ENCODE assay signal across 14 cellular contexts in genomic region chr1:31579374-31579773, GRCh38. TPM values are rescaled to one million over a fixed set of nuclear protein-coding genes. Genes with fewer than 3 reads are reported as not detected.
DNase-seq lines count a peak whose midpoint lies in the region; ATAC-seq and TF ChIP-seq lines count a peak whose summit lies in the region.
"Had no signal": no experiment of that assay in that cellular context is flagged by ENCODE, and none has a peak within 500 bp of the region (broad histone marks: within the 10 kb centered on the region; RNA-seq: fewer than 3 reads in every experiment).

No MANE protein-coding gene starts in this region.

- no peak overlapping the region for H4K91ac ChIP-seq in H9 (ENCODE audit: insufficient read length, low read depth, low read length)

- no peaks in the 10 kb centered on the region for H4K20me1 ChIP-seq in H9 (ENCODE audit: control insufficient read depth, insufficient read depth, insufficient read length)

- H3K23me2 ChIP-seq in H9 (ENCODE audit: insufficient read length, low read depth, low read length, poor library complexity, severe bottlenecking), result no peaks in the 10 kb centered on the region

- H3K27ac ChIP-seq in H9 (ENCODE audit: insufficient read length, low read depth, low read length) (no peak overlapping the region), colonic mucosa (peak overlapping the region; percentile 5), left lung (peak overlapping the region; percentile 50 to 65), skeletal muscle tissue (ENCODE audit: low read depth, low read length) (peak overlapping the region; percentile 74)

- H2AFZ ChIP-seq in H9 (ENCODE audit: low read length), result no peak overlapping the region

- peaks cover 10% of the 10 kb centered on the region; the same call in 1 of the 2 replicates for H3K4me1 ChIP-seq in H9 (ENCODE audit: insufficient read depth, low read length)
- H3K4me1 ChIP-seq in colonic mucosa, result peaks cover 9% of the 10 kb centered on the region
- peaks cover 20 to 45% of the 10 kb centered on the region in 2 donors for H3K4me1 ChIP-seq in left lung
- peaks cover 27 to 36% (median 29%) of the 10 kb centered on the region in 3 donors for H3K4me1 ChIP-seq in skeletal muscle tissue (ENCODE audit: control insufficient read depth in 3 of 3, insufficient read depth in 3 of 3, low read length in 3 of 3)

- no peak overlapping the region for H3K56ac ChIP-seq in H9 (ENCODE audit: insufficient read length, low read depth, low read length)

- no peak overlapping the region for H4K5ac ChIP-seq in H9 (ENCODE audit: insufficient read length, low read depth, low read length)

- H3T11ph ChIP-seq in H9 (ENCODE audit: low read length), result no peak overlapping the region

- H3K79me2 ChIP-seq in H9 (ENCODE audit: insufficient read depth, low read length), result no peaks in the 10 kb centered on the region

- DNase-seq in H9, result peak; percentile 39
- no peak for DNase-seq in colonic mucosa
- DNase-seq in left lung, result peak in 1 of 2 donors; percentile 54
- DNase-seq in lower leg skin (ENCODE audit: low spot score in 2 of 2), result no peak
- DNase-seq in DMS 273 (lab: John Stamatoyannopoulos, UW; ENCODE audit: unreplicated experiment), result no peak
- no peak for DNase-seq in HuH-7.5 (ENCODE audit: low spot score)
- DNase-seq: activated CD8-positive, alpha-beta T cell treated with anti-CD3 and anti-CD28 coated beads for 36 hours; CD4-positive, alpha-beta T cell; immature natural killer cell; MM.1S; NCI-H510A had no signal

- peaks cover 34 to 45% of the 10 kb centered on the region in 2 experiments for H3K4me1 Mint-ChIP-seq in H9

- H2BK12ac ChIP-seq in H9 (ENCODE audit: insufficient read length, low read depth, low read length), result no peak overlapping the region

- H3K36me3 Mint-ChIP-seq in H9 (ENCODE audit: insufficient read depth in 1 of 3, low read depth in 3 of 3), result no peaks in the 10 kb centered on the region
- H3K36me3 Mint-ChIP-seq: activated naive CD8-positive, alpha-beta T cell; immature natural killer cell had no signal

- no peak for TF ChIP-seq POLR2A in lower leg skin (IDR thresholded peaks at IDR 0.05)

- H3K4me3 ChIP-seq in colonic mucosa, result no peak overlapping the region
- peak overlapping the region in 1 of 2 donors; percentile 28 for H3K4me3 ChIP-seq in left lung
- peak overlapping the region; percentile 47 to 65 (median 51) for H3K4me3 ChIP-seq in skeletal muscle tissue (ENCODE audit: low read length in 3 of 3)
- no peak overlapping the region for H3K4me3 ChIP-seq in lower leg skin (ENCODE audit: low read depth, poor library complexity, severe bottlenecking)

- no peak overlapping the region for H4K8ac ChIP-seq in H9 (replicated peaks; ENCODE audit: insufficient read length, low read depth, low read length)

- no peaks in the 10 kb centered on the region for H3K9me3 Mint-ChIP-seq in H9
- H3K9me3 Mint-ChIP-seq: activated CD8-positive, alpha-beta T cell treated with anti-CD3 and anti-CD28 coated beads for 36 hours; CD4-positive, alpha-beta T cell had no signal

- H3K79me1 ChIP-seq in H9 (ENCODE audit: insufficient read depth, low read depth, low read length, poor library complexity, severe bottlenecking), result no peaks in the 10 kb centered on the region

- H2BK120ac ChIP-seq in H9 (ENCODE audit: low read depth, low read length, poor library complexity, severe bottlenecking), result no peak overlapping the region

- H3K27me3 ChIP-seq in H9 (ENCODE audit: insufficient read depth, low read length) (no peaks in the 10 kb centered on the region), colonic mucosa (no peaks in the 10 kb centered on the region), left lung (peaks cover 0 to 17% of the 10 kb centered on the region in 2 donors), skeletal muscle tissue (ENCODE audit: control insufficient read depth in 3 of 3, insufficient read depth in 3 of 3, low read length in 3 of 3) (peaks cover 0 to 16% (median 16%) of the 10 kb centered on the region in 3 donors)

- H3K4me3 Mint-ChIP-seq in H9, result no peak overlapping the region
- H3K4me3 Mint-ChIP-seq: activated CD8-positive, alpha-beta T cell treated with anti-CD3 and anti-CD28 coated beads for 36 hours; activated naive CD8-positive, alpha-beta T cell; CD4-positive, alpha-beta T cell; immature natural killer cell had no signal

- peaks cover 4% of the 10 kb centered on the region for H3K27me3 Mint-ChIP-seq in H9 (ENCODE audit: low read depth)

- no peak overlapping the region for H3K4ac ChIP-seq in H9 (ENCODE audit: low read depth, low read length)

- H3K36me3 ChIP-seq in colonic mucosa, result no peaks in the 10 kb centered on the region
- H3K36me3 ChIP-seq in left lung, result peaks cover 0 to under 1% of the 10 kb centered on the region in 2 donors
- peaks cover 0 to 4% (median 3%) of the 10 kb centered on the region in 3 donors for H3K36me3 ChIP-seq in skeletal muscle tissue (ENCODE audit: control insufficient read depth in 3 of 3, insufficient read depth in 3 of 3, low read length in 3 of 3)

- no peak overlapping the region for H3K23ac ChIP-seq in H9 (ENCODE audit: insufficient read length, low read depth, low read length)

- H3K27ac Mint-ChIP-seq in H9, result no peak overlapping the region
- H3K27ac Mint-ChIP-seq: activated CD8-positive, alpha-beta T cell treated with anti-CD3 and anti-CD28 coated beads for 36 hours; activated naive CD8-positive, alpha-beta T cell; CD4-positive, alpha-beta T cell; immature natural killer cell had no signal

- H3K9ac ChIP-seq in H9 (ENCODE audit: extremely low read depth, insufficient read length, low read length) (no peak overlapping the region), colonic mucosa (ENCODE audit: low read depth in 2 of 2, low read length in 2 of 2) (peak overlapping the region; percentile 27 to 68), skeletal muscle tissue (ENCODE audit: low read depth in 1 of 3, low read length in 3 of 3) (peak overlapping the region; percentile 1 to 70 (median 50))

- H3K9me3 ChIP-seq in H9 (ENCODE audit: control insufficient read depth, low read depth, low read length) (no peaks in the 10 kb centered on the region), colonic mucosa (no peaks in the 10 kb centered on the region), left lung (no peaks in the 10 kb centered on the region), skeletal muscle tissue (ENCODE audit: control insufficient read depth in 3 of 3, low read length in 3 of 3) (no peaks in the 10 kb centered on the region)

- no peak overlapping the region for H2BK5ac ChIP-seq in H9 (ENCODE audit: insufficient read length, low read length)

- no peak overlapping the region for H3K18ac ChIP-seq in H9 (ENCODE audit: insufficient read length, low read depth, low read length)

- H2BK20ac ChIP-seq in H9 (ENCODE audit: low read depth, low read length, poor library complexity, severe bottlenecking), result no peak overlapping the region

- TF ChIP-seq CTCF in H9 (conservative IDR thresholded peaks at IDR 0.05) (no peak), colonic mucosa (IDR thresholded peaks at IDR 0.05) (no peak), left lung (IDR thresholded peaks at IDR 0.05) (no peak), lower leg skin (IDR thresholded peaks at IDR 0.05) (no peak)

- no CpG with 5 or more reads among the region's 5 CpGs for WGBS in H9 (ENCODE audit: extremely low coverage, insufficient read length, low lambda C conversion rate)
- 75 to 82% methylated on average over 5 of the region's 5 CpGs for WGBS in lower leg skin, 2 donors

- no peak overlapping the region for H2BK15ac ChIP-seq in H9 (ENCODE audit: low read depth, low read length)

- no peak for ATAC-seq in left lung
- no peak for ATAC-seq in GM21528 (IDR thresholded peaks at IDR 0.05; ENCODE audit: low FRiP score, unreplicated experiment)
- ATAC-seq: activated CD8-positive, alpha-beta T cell treated with anti-CD3 and anti-CD28 coated beads for 36 hours had no signal

- peak overlapping the region; percentile 13 for H3K4me2 ChIP-seq in H9 (ENCODE audit: insufficient read depth, insufficient read length, low read length)

- no peak overlapping the region for H2AK5ac ChIP-seq in H9 (ENCODE audit: insufficient read length, low read length)

- no peak overlapping the region; the same call in 1 of the 2 replicates for H3K14ac ChIP-seq in H9 (ENCODE audit: insufficient read depth, low read length)

- intact Hi-C loops in colonic mucosa (cut with DNase I), result no loop called here
- intact Hi-C loops in left lung (cut with DNase I), result loop anchor here in 1 of 2 donors (10.0 kb wide), 1 partner anchor 205 kb away; no protein-coding TSS in a partner anchor
- intact Hi-C loops in lower leg skin (cut with DNase I; ENCODE audit: low total_unique reads), result loop anchor here (10.0 kb wide), 1 partner anchor 205 kb away; no protein-coding TSS in a partner anchor

RNA-seq across cellular contexts. Expression of gene TINAGL1, which starts 3.1 kb away (rescaled TPM):
- total RNA-seq in H9 (2021) (2.5 TPM in 2 replicates), colonic mucosa (100 to 1,000 TPM; 116 to 130 TPM), left lung (100 to 1,000 TPM in 1 of 2 donors, 10 to 100 TPM in 1; 66.6 to 106 TPM), skeletal muscle tissue (17.2 TPM), lower leg skin (100 to 1,000 TPM in 1 of 4 donors, 10 to 100 TPM in 3; 39.1 to 107 (median 69.2) TPM)
- total RNA-seq: activated CD8-positive, alpha-beta T cell treated with anti-CD3 and anti-CD28 coated beads for 36 hours; CD4-positive, alpha-beta T cell had no signal

RNA-seq across cellular contexts. Expression of gene HCRTR1, which starts 38.1 kb away (rescaled TPM):
- total RNA-seq in H9 (2021) (not detected in 2 replicates), colonic mucosa (not detected), left lung (not detected), skeletal muscle tissue (not detected), lower leg skin (under 1 TPM in 1 of 4 donors, not detected in 3; 0.42 TPM)
- total RNA-seq: activated CD8-positive, alpha-beta T cell treated with anti-CD3 and anti-CD28 coated beads for 36 hours; CD4-positive, alpha-beta T cell had no signal

Comparison
In these comparisons a context has a peak if more than half of its experiments do, and no peak if none do; other contexts are left out.
1. H3K4me3 ChIP-seq: peak in skeletal muscle tissue (3 of 3); none in colonic mucosa (single experiment) and lower leg skin (single experiment).